1 cellular context compared by ENCODE assay signal in genomic region chr2:218570850-218571249, GRCh38.
TF ChIP-seq lines count a peak whose summit lies in the region.

No MANE protein-coding gene starts in this region.

TF ChIP-seq in HepG2, 621 proteins besides CTCF, POLR2A, EP300 and RAD21:
- TF ChIP-seq IRF9 (CRISPR knock-in tag; IDR thresholded peaks at IDR 0.05; ENCODE audit: borderline replicate concordance) (no peak), ZNF432 (CRISPR knock-in tag; IDR thresholded peaks at IDR 0.05; ENCODE audit: borderline replicate concordance) (no peak), HNF4A (CRISPR knock-in tag; IDR thresholded peaks at IDR 0.05) (no peak), SMC3 (IDR thresholded peaks at IDR 0.05; ENCODE audit: low read length) (no peak), JUND (CRISPR knock-in tag; IDR thresholded peaks at IDR 0.05) (no peak), ESRRA (CRISPR knock-in tag; IDR thresholded peaks at IDR 0.05; ENCODE audit: low read depth) (no peak)
TF ChIP-seq in HepG2: peak in this region for 0.
